Comparison of ENCODE assay signal across 1 cellular context in genomic region chr6:43798688-43799444, GRCh38.
TF ChIP-seq lines count a peak whose summit lies in the region.

No MANE protein-coding gene starts in this region.

TF ChIP-seq in HepG2, 621 proteins besides CTCF, POLR2A, EP300 and RAD21 (continued from another document and continues in another):
- TF ChIP-seq RBM22 (optimal IDR thresholded peaks at IDR 0.05; ENCODE audit: low read length) (no peak), FOXO4 (CRISPR knock-in tag; conservative IDR thresholded peaks at IDR 0.05) (no peak), ZNF337 (CRISPR knock-in tag; IDR thresholded peaks at IDR 0.05; ENCODE audit: borderline replicate concordance, low read depth) (no peak), ZFP36 (IDR thresholded peaks at IDR 0.05; ENCODE audit: borderline replicate concordance, low read depth, low read length, partially characterized antibody) (no peak), ZNF160 (CRISPR knock-in tag; IDR thresholded peaks at IDR 0.05) (no peak), THAP11 (CRISPR knock-in tag; IDR thresholded peaks at IDR 0.05) (peak; percentile 63), CCDC6 (CRISPR knock-in tag; IDR thresholded peaks at IDR 0.05) (no peak), ZNF776 (CRISPR knock-in tag; IDR thresholded peaks at IDR 0.05) (no peak), ZSCAN30 (CRISPR knock-in tag; IDR thresholded peaks at IDR 0.05) (no peak), ZNF34 (CRISPR knock-in tag; IDR thresholded peaks at IDR 0.05; ENCODE audit: borderline replicate concordance) (0 out of 2 replicates have a peak, but pooled peaks have one; percentile 52), ZIK1 (CRISPR knock-in tag; IDR thresholded peaks at IDR 0.05; ENCODE audit: borderline replicate concordance, low read depth) (no peak), HES4 (CRISPR knock-in tag; IDR thresholded peaks at IDR 0.05; ENCODE audit: borderline replicate concordance) (no peak), ZNF710 (CRISPR knock-in tag; IDR thresholded peaks at IDR 0.05; ENCODE audit: borderline replicate concordance) (0 out of 2 replicates have a peak, but pooled peaks have one; percentile 29), NCOA2 (CRISPR knock-in tag; IDR thresholded peaks at IDR 0.05) (peak; percentile 59; the same call in 1 of the 2 replicates), ZNF598 (CRISPR knock-in tag; IDR thresholded peaks at IDR 0.05; ENCODE audit: borderline replicate concordance) (peak; percentile 61; the same call in 1 of the 2 replicates), ZNF841 (CRISPR knock-in tag; IDR thresholded peaks at IDR 0.05; ENCODE audit: borderline replicate concordance) (no peak), KDM1A (CRISPR knock-in tag; IDR thresholded peaks at IDR 0.05) (no peak), TFDP2 (CRISPR knock-in tag; IDR thresholded peaks at IDR 0.05) (no peak), BCLAF1 (IDR thresholded peaks at IDR 0.05) (no peak), HINFP (CRISPR knock-in tag; IDR thresholded peaks at IDR 0.05; ENCODE audit: low read depth) (0 out of 2 replicates have a peak, but pooled peaks have one; percentile 64), SP2 (CRISPR knock-in tag; IDR thresholded peaks at IDR 0.05) (no peak), ZNF235 (CRISPR knock-in tag; IDR thresholded peaks at IDR 0.05; ENCODE audit: borderline replicate concordance) (no peak), ZSCAN21 (CRISPR knock-in tag; IDR thresholded peaks at IDR 0.05; ENCODE audit: borderline replicate concordance) (no peak; the same call in 1 of the 2 replicates), SALL2 (CRISPR knock-in tag; IDR thresholded peaks at IDR 0.05) (no peak), ZNF782 (CRISPR knock-in tag; IDR thresholded peaks at IDR 0.05; ENCODE audit: borderline replicate concordance) (peak; percentile 70; the same call in 1 of the 2 replicates), ZNF225 (CRISPR knock-in tag; IDR thresholded peaks at IDR 0.05) (no peak), HNF4A (CRISPR knock-in tag; IDR thresholded peaks at IDR 0.05) (peak; percentile 65), SIX1 (CRISPR knock-in tag; IDR thresholded peaks at IDR 0.05; ENCODE audit: borderline replicate concordance) (no peak), PHF20 (CRISPR knock-in tag; IDR thresholded peaks at IDR 0.05) (no peak), YY1 (IDR thresholded peaks at IDR 0.05; ENCODE audit: insufficient read depth, insufficient replicate concordance, low read depth, low read length) (no peak), MEF2D (CRISPR knock-in tag; IDR thresholded peaks at IDR 0.05) (peak; percentile 99), ZNF180 (CRISPR knock-in tag; IDR thresholded peaks at IDR 0.05; ENCODE audit: borderline replicate concordance, low read depth) (no peak), IRF1 (CRISPR knock-in tag; IDR thresholded peaks at IDR 0.05; ENCODE audit: low read depth) (no peak), TGIF2 (CRISPR knock-in tag; IDR thresholded peaks at IDR 0.05) (no peak), ZNF367 (CRISPR knock-in tag; IDR thresholded peaks at IDR 0.05; ENCODE audit: borderline replicate concordance) (no peak), MXD4 (CRISPR knock-in tag; IDR thresholded peaks at IDR 0.05) (no peak), THYN1 (CRISPR knock-in tag; IDR thresholded peaks at IDR 0.05; ENCODE audit: borderline replicate concordance, low read depth) (no peak), ZNF780A (CRISPR knock-in tag; IDR thresholded peaks at IDR 0.05) (no peak), NR0B2 (CRISPR knock-in tag; IDR thresholded peaks at IDR 0.05) (no peak), ZNF20 (CRISPR knock-in tag; IDR thresholded peaks at IDR 0.05) (no peak), SNAPC2 (CRISPR knock-in tag; IDR thresholded peaks at IDR 0.05) (peak; percentile 48; the same call in 1 of the 2 replicates), ZMYM3 (CRISPR knock-in tag; IDR thresholded peaks at IDR 0.05) (peak; percentile 78)
- TF ChIP-seq, protein P1, sequence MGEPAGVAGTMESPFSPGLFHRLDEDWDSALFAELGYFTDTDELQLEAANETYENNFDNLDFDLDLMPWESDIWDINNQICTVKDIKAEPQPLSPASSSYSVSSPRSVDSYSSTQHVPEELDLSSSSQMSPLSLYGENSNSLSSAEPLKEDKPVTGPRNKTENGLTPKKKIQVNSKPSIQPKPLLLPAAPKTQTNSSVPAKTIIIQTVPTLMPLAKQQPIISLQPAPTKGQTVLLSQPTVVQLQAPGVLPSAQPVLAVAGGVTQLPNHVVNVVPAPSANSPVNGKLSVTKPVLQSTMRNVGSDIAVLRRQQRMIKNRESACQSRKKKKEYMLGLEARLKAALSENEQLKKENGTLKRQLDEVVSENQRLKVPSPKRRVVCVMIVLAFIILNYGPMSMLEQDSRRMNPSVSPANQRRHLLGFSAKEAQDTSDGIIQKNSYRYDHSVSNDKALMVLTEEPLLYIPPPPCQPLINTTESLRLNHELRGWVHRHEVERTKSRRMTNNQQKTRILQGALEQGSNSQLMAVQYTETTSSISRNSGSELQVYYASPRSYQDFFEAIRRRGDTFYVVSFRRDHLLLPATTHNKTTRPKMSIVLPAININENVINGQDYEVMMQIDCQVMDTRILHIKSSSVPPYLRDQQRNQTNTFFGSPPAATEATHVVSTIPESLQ (CRISPR knock-in tag; conservative IDR thresholded peaks at IDR 0.05), result no peak
- TF ChIP-seq, protein P2, sequence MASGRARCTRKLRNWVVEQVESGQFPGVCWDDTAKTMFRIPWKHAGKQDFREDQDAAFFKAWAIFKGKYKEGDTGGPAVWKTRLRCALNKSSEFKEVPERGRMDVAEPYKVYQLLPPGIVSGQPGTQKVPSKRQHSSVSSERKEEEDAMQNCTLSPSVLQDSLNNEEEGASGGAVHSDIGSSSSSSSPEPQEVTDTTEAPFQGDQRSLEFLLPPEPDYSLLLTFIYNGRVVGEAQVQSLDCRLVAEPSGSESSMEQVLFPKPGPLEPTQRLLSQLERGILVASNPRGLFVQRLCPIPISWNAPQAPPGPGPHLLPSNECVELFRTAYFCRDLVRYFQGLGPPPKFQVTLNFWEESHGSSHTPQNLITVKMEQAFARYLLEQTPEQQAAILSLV (CRISPR knock-in tag; IDR thresholded peaks at IDR 0.05; ENCODE audit: borderline replicate concordance), result 0 out of 2 replicates have a peak, but pooled peaks have one; percentile 30
- TF ChIP-seq, protein P3, sequence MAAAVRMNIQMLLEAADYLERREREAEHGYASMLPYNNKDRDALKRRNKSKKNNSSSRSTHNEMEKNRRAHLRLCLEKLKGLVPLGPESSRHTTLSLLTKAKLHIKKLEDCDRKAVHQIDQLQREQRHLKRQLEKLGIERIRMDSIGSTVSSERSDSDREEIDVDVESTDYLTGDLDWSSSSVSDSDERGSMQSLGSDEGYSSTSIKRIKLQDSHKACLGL (CRISPR knock-in tag; IDR thresholded peaks at IDR 0.05), result no peak
- TF ChIP-seq, protein P4, sequence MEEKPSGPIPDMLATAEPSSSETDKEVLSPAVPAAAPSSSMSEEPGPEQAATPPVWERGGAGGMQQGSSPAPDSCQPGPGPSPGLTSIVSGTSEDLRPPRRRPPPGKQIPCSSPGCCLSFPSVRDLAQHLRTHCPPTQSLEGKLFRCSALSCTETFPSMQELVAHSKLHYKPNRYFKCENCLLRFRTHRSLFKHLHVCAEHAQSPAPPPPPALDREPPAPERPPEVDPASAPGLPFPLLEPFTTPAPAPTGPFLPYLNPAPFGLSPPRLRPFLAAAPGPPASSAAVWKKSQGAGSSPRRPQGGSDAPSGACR (CRISPR knock-in tag; IDR thresholded peaks at IDR 0.05), result no peak
- TF ChIP-seq, protein P5, sequence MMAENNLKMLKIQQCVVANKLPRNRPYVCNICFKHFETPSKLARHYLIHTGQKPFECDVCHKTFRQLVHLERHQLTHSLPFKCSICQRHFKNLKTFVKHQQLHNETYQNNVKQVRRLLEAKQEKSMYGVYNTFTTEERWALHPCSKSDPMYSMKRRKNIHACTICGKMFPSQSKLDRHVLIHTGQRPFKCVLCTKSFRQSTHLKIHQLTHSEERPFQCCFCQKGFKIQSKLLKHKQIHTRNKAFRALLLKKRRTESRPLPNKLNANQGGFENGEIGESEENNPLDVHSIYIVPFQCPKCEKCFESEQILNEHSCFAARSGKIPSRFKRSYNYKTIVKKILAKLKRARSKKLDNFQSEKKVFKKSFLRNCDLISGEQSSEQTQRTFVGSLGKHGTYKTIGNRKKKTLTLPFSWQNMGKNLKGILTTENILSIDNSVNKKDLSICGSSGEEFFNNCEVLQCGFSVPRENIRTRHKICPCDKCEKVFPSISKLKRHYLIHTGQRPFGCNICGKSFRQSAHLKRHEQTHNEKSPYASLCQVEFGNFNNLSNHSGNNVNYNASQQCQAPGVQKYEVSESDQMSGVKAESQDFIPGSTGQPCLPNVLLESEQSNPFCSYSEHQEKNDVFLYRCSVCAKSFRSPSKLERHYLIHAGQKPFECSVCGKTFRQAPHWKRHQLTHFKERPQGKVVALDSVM (CRISPR knock-in tag; IDR thresholded peaks at IDR 0.05), result no peak
